Comparison of ENCODE assay signal across 2 cellular contexts in the genomic region with DNA sequence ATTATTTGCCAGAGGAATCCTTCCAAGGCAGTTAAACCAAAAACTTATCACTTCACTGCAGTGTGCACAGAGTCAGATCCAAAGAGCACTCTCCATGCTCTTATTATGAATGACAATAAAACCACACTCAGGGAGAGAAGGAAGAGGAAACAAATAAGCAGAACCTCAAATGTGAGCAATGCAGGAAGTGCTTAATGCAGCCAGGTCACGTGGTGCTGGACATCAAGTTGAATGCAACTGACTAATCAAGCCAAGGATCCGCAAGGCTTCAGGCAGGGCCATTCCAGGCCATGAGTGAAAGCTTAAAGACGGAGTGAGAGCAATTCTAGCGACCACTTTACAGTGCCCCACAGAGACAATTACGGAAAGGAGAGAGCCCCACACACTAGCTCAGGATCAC.
TF ChIP-seq lines count a peak whose summit lies in the region.

No MANE protein-coding gene starts in this region.

TF ChIP-seq in A549, 52 proteins besides CTCF, POLR2A, EP300 and RAD21:
- TF ChIP-seq ELK1 (IDR thresholded peaks at IDR 0.05; ENCODE audit: low read depth, low read length) = no peak
- peak; percentile 28; the same call in 1 of the 2 replicates for TF ChIP-seq USF2 (IDR thresholded peaks at IDR 0.05)

TF ChIP-seq in H1, 55 proteins besides CTCF, POLR2A, EP300 and RAD21:
- TF ChIP-seq CTBP2 (IDR thresholded peaks at IDR 0.05; ENCODE audit: borderline replicate concordance, insufficient read depth, insufficient read length, low read length) (no peak), CHD7 (IDR thresholded peaks at IDR 0.05; ENCODE audit: insufficient replicate concordance, low read length) (no peak), CREB1 (IDR thresholded peaks at IDR 0.05) (no peak), ASH2L (IDR thresholded peaks at IDR 0.05; ENCODE audit: low read length) (no peak), POU5F1 (IDR thresholded peaks at IDR 0.05; ENCODE audit: low read depth, low read length) (no peak), CHD1 (IDR thresholded peaks at IDR 0.05; ENCODE audit: low read depth, low read length) (no peak), JUN (IDR thresholded peaks at IDR 0.05; ENCODE audit: low read depth, low read length) (no peak), MAX (IDR thresholded peaks at IDR 0.05) (no peak)
